ENCODE assay signal across 3 cellular contexts in genomic region chr4:132387060-132387459, GRCh38.
TF ChIP-seq lines count a peak whose summit lies in the region.

No MANE protein-coding gene starts in this region.

TF ChIP-seq in HepG2, 621 proteins besides CTCF, POLR2A, EP300 and RAD21:
- TF ChIP-seq MAFF (IDR thresholded peaks at IDR 0.05; ENCODE audit: low read depth, low read length) = peak; percentile 87; the same call in 1 of the 2 replicates
- no peak for TF ChIP-seq ZNF670 (CRISPR knock-in tag; IDR thresholded peaks at IDR 0.05; ENCODE audit: borderline replicate concordance)
- TF ChIP-seq MAFK (conservative IDR thresholded peaks at IDR 0.05 in 1 of 2, IDR thresholded peaks at IDR 0.05 in 1 of 2; ENCODE audit: low read length in 2 of 2) = peak; percentile 67 to 94
TF ChIP-seq in HepG2: peak in this region for 2.

TF ChIP-seq in IMR-90, 13 proteins besides CTCF, POLR2A, EP300 and RAD21:
- no peak for TF ChIP-seq RFX5 (IDR thresholded peaks at IDR 0.05; ENCODE audit: low read depth, low read length)
- no peak for TF ChIP-seq CHD1 (IDR thresholded peaks at IDR 0.05; ENCODE audit: low read depth, low read length)
- TF ChIP-seq BHLHE40 (IDR thresholded peaks at IDR 0.05; ENCODE audit: low read depth, low read length) = no peak
- TF ChIP-seq CEBPB (IDR thresholded peaks at IDR 0.05; ENCODE audit: low read depth, low read length) = no peak
- no peak for TF ChIP-seq MXI1 (IDR thresholded peaks at IDR 0.05; ENCODE audit: borderline replicate concordance, low read depth, low read length)
- TF ChIP-seq NFE2L2 (IDR thresholded peaks at IDR 0.05; ENCODE audit: low read depth, low read length) = no peak
- TF ChIP-seq RCOR1 (IDR thresholded peaks at IDR 0.05; ENCODE audit: insufficient replicate concordance, low read length) = no peak
- no peak for TF ChIP-seq MAZ (IDR thresholded peaks at IDR 0.05; ENCODE audit: borderline replicate concordance, low read depth, low read length)
- TF ChIP-seq MAFK (IDR thresholded peaks at IDR 0.05; ENCODE audit: low read depth, low read length) = peak; percentile 90
TF ChIP-seq in IMR-90: peak in this region for 1.

TF ChIP-seq in H1, 55 proteins besides CTCF, POLR2A, EP300 and RAD21:
- TF ChIP-seq SIX5 (IDR thresholded peaks at IDR 0.05; ENCODE audit: low read depth, low read length) = no peak
- no peak for TF ChIP-seq SAP30 (IDR thresholded peaks at IDR 0.05; ENCODE audit: insufficient read depth, insufficient replicate concordance, low read length)
- no peak for TF ChIP-seq BACH1 (IDR thresholded peaks at IDR 0.05; ENCODE audit: low read length)
- TF ChIP-seq ATF3 (IDR thresholded peaks at IDR 0.05; ENCODE audit: insufficient read depth, low read depth, low read length) = no peak
- peak; percentile 71; the same call in 1 of the 2 replicates for TF ChIP-seq MAFK (IDR thresholded peaks at IDR 0.05; ENCODE audit: low read depth, low read length)
- TF ChIP-seq KDM1A (IDR thresholded peaks at IDR 0.05; ENCODE audit: borderline replicate concordance, low read length) = no peak
